Comparison of ENCODE assay signal across 20 cellular contexts in genomic region chr1:99619583-99619982, GRCh38. TPM values are rescaled to one million over a fixed set of nuclear protein-coding genes. Genes with fewer than 3 reads are reported as not detected.
"Had no signal": no experiment of that assay in that cellular context is flagged by ENCODE, and none has a peak within 500 bp of the region (broad histone marks: within the 10 kb centered on the region; RNA-seq: fewer than 3 reads in every experiment).

No MANE protein-coding gene starts in this region.

- H3K9me3 Mint-ChIP-seq: activated naive CD4-positive, alpha-beta T cell treated with anti-CD3 and anti-CD28 coated beads, Interleukin-2, amount 50 U/mL, for 24 hours; effector memory CD8-positive, alpha-beta T cell; stimulated activated memory B cell treated with anti-CD40 and anti-IgM and Interleukin-4, amounts not matched to agents 10 μg/mL and 1 μg/mL and 100 μg/mL, for 72 hours had no signal

- H3K4me3 ChIP-seq: body of pancreas, dorsolateral prefrontal cortex, esophagus squamous epithelium, hepatocyte, left ventricle myocardium inferior, smooth muscle cell, stomach, transverse colon had no signal

- H3K4me3 Mint-ChIP-seq: activated CD8-positive, alpha-beta T cell treated with anti-CD3 and anti-CD28 coated beads, Interleukin-2, amount 10 ng/mL, durations not matched to agents 7 days and 5 days; activated naive CD4-positive, alpha-beta T cell treated with anti-CD3 and anti-CD28 coated beads, Interleukin-2, amount 50 U/mL, for 24 hours; effector memory CD8-positive, alpha-beta T cell; stimulated activated memory B cell treated with anti-CD40 and anti-IgM and Interleukin-4, amounts not matched to agents 10 μg/mL and 1 μg/mL and 100 μg/mL, for 72 hours had no signal

- H3K4me1 Mint-ChIP-seq: activated naive CD4-positive, alpha-beta T cell treated with anti-CD3 and anti-CD28 coated beads, Interleukin-2, amount 50 U/mL, for 24 hours; naive thymus-derived CD8-positive, alpha-beta T cell; stimulated activated memory B cell treated with anti-CD40 and anti-IgM and Interleukin-4, amounts not matched to agents 10 μg/mL and 1 μg/mL and 100 μg/mL, for 72 hours had no signal

- H3K27me3 Mint-ChIP-seq: stimulated activated memory B cell treated with anti-CD40 and anti-IgM and Interleukin-4, amounts not matched to agents 10 μg/mL and 1 μg/mL and 100 μg/mL, for 72 hours had no signal

- H3K9me3 ChIP-seq: body of pancreas, esophagus squamous epithelium, left ventricle myocardium inferior, stomach, transverse colon had no signal

- H3K27me3 ChIP-seq: body of pancreas, dorsolateral prefrontal cortex, esophagus squamous epithelium, hepatocyte, stomach, transverse colon had no signal

- H3K36me3 ChIP-seq: esophagus squamous epithelium, left ventricle myocardium inferior, stomach, transverse colon had no signal

- H3K4me1 ChIP-seq: body of pancreas had no signal

- H3K36me3 Mint-ChIP-seq: activated naive CD4-positive, alpha-beta T cell treated with anti-CD3 and anti-CD28 coated beads, Interleukin-2, amount 50 U/mL, for 24 hours; naive thymus-derived CD8-positive, alpha-beta T cell; stimulated activated memory B cell treated with anti-CD40 and anti-IgM and Interleukin-4, amounts not matched to agents 10 μg/mL and 1 μg/mL and 100 μg/mL, for 72 hours had no signal

- H3K27ac Mint-ChIP-seq: activated CD8-positive, alpha-beta T cell treated with anti-CD3 and anti-CD28 coated beads, Interleukin-2, amount 10 ng/mL, durations not matched to agents 7 days and 5 days; activated naive CD4-positive, alpha-beta T cell treated with anti-CD3 and anti-CD28 coated beads, Interleukin-2, amount 50 U/mL, for 24 hours; effector memory CD8-positive, alpha-beta T cell; naive thymus-derived CD8-positive, alpha-beta T cell; stimulated activated memory B cell treated with anti-CD40 and anti-IgM and Interleukin-4, amounts not matched to agents 10 μg/mL and 1 μg/mL and 100 μg/mL, for 72 hours had no signal

- H3K27ac ChIP-seq: body of pancreas, dorsolateral prefrontal cortex, esophagus squamous epithelium, hepatocyte, left ventricle myocardium inferior, stomach, transverse colon had no signal

- DNase-seq: activated CD4-positive, alpha-beta T cell treated with anti-CD3 and anti-CD28 coated beads for 1 hour; activated CD4-positive, alpha-beta T cell treated with anti-CD3 and anti-CD28 coated beads, Interleukin-2, amount 50 U/mL, for 1 hour; activated CD8-positive, alpha-beta T cell treated with anti-CD3 and anti-CD28 coated beads, Interleukin-2, amount 10 ng/mL, durations not matched to agents 7 days and 5 days; activated gamma-delta T cell treated with Interleukin-2 at 50 U/mL for 16 hours; anterior cingulate cortex; body of pancreas; caudate nucleus; dorsolateral prefrontal cortex; effector memory CD8-positive, alpha-beta T cell; esophagus squamous epithelium; kidney glomerular epithelial cell; left ventricle myocardium inferior; naive thymus-derived CD8-positive, alpha-beta T cell; stimulated activated CD4-positive, alpha-beta T cell treated with anti-CD3 and anti-CD28 coated beads, Interleukin-15, amount 100 ng/mL, for 24 hours; stomach; transverse colon had no signal

RNA-seq across cellular contexts. Expression of gene PALMD, which starts 26.3 kb away (rescaled TPM):
- total RNA-seq: activated CD8-positive, alpha-beta T cell treated with anti-CD3 and anti-CD28 coated beads, Interleukin-2, amount 10 ng/mL, durations not matched to agents 7 days and 5 days; naive thymus-derived CD8-positive, alpha-beta T cell had no signal
- polyA plus RNA-seq: naive thymus-derived CD8-positive, alpha-beta T cell had no signal
